21 cellular contexts compared by ENCODE assay signal in the genomic region with DNA sequence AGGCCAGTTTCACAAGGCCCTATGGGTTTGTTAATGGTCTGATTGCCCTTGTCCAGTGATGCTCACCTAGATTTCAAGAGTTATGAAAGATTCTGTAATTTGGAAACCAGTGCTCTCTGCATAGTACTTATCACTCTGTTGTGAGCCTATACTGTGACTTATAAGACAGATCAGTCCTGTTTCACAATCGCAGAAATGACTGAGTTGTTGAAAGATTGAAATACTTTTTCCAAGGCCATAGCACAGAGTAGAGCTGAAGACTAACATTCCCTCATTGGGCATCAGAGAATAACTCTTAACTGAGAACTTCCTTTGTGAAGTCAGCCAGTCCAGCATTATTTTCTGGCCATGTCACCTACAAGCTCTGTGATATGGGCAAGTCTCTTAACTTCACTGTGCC. TPM values are rescaled to one million over a fixed set of nuclear protein-coding genes. Genes with fewer than 3 reads are reported as not detected.
DNase-seq lines count a peak whose midpoint lies in the region; ATAC-seq, FAIRE-seq and TF ChIP-seq lines count a peak whose summit lies in the region.
"Had no signal": no experiment of that assay in that cellular context is flagged by ENCODE, and none has a peak within 500 bp of the region (broad histone marks: within the 10 kb centered on the region; RNA-seq: fewer than 3 reads in every experiment).

No MANE protein-coding gene starts in this region.

- H3K79me1 ChIP-seq in mesenchymal stem cell (replicated peaks; ENCODE audit: low read length, poor library complexity, severe bottlenecking): no peaks in the 10 kb centered on the region

- H3K27ac ChIP-seq in mesenchymal stem cell (ENCODE audit: low read length, poor library complexity, severe bottlenecking) (no peak overlapping the region), endodermal cell (ENCODE audit: low read depth, low read length) (no peak overlapping the region)
- H3K27ac ChIP-seq: KMS-11 had no signal

- no peak overlapping the region for H3K23ac ChIP-seq in mesenchymal stem cell (ENCODE audit: low read length in 2 of 2)

- ATAC-seq in HG02981 (IDR thresholded peaks at IDR 0.05; ENCODE audit: unreplicated experiment): no peak

- H3K9ac ChIP-seq in mesenchymal stem cell (ENCODE audit: low read length): no peak overlapping the region
- no peak overlapping the region for H3K9ac ChIP-seq in endodermal cell (ENCODE audit: extremely low read depth, low read length, poor library complexity, severe bottlenecking)
- H3K9ac ChIP-seq: KMS-11 had no signal

- TF ChIP-seq CTCF in bronchial epithelial cell (IDR thresholded peaks at IDR 0.05; ENCODE audit: insufficient read depth, low read length, severe bottlenecking) (no peak), endodermal cell (conservative IDR thresholded peaks at IDR 0.05) (no peak)

- no peaks in the 10 kb centered on the region for H3K4me1 Mint-ChIP-seq in endodermal cell
- no peaks in the 10 kb centered on the region for H3K4me1 Mint-ChIP-seq in activated naive CD4-positive, alpha-beta T cell treated with anti-CD3 and anti-CD28 coated beads, Interleukin-2, amount 10 ng/mL, durations not matched to agents 7 days and 5 days
- H3K4me1 Mint-ChIP-seq: B cell, IgD-negative memory B cell had no signal

- H2BK120ac ChIP-seq in mesenchymal stem cell (ENCODE audit: low read depth, low read length): no peak overlapping the region

- H4K91ac ChIP-seq in mesenchymal stem cell (ENCODE audit: low read length): no peak overlapping the region

- no peak overlapping the region for H2AK5ac ChIP-seq in mesenchymal stem cell (ENCODE audit: low read length, severe bottlenecking)

- H3K36me3 Mint-ChIP-seq in endodermal cell (ENCODE audit: low read depth): no peaks in the 10 kb centered on the region
- H3K36me3 Mint-ChIP-seq in activated naive CD4-positive, alpha-beta T cell treated with anti-CD3 and anti-CD28 coated beads, Interleukin-2, amount 10 ng/mL, durations not matched to agents 7 days and 5 days: no peaks in the 10 kb centered on the region
- H3K36me3 Mint-ChIP-seq: IgD-negative memory B cell had no signal

- H3K18ac ChIP-seq in mesenchymal stem cell (ENCODE audit: low read depth in 1 of 2, low read length in 2 of 2): no peak overlapping the region

- no peak overlapping the region for H2BK12ac ChIP-seq in mesenchymal stem cell (ENCODE audit: low read length in 2 of 2)

- peaks cover 4% of the 10 kb centered on the region for H3K27me3 Mint-ChIP-seq in endodermal cell (ENCODE audit: insufficient read depth)
- H3K27me3 Mint-ChIP-seq in activated naive CD4-positive, alpha-beta T cell treated with anti-CD3 and anti-CD28 coated beads, Interleukin-2, amount 10 ng/mL, durations not matched to agents 7 days and 5 days: no peaks in the 10 kb centered on the region
- H3K27me3 Mint-ChIP-seq: B cell; CD4-positive, alpha-beta T cell; IgD-negative memory B cell had no signal

- DNase-seq in GM04503 (ENCODE audit: low read depth): peak; percentile 47
- no peak for DNase-seq in bronchial epithelial cell (ENCODE audit: low read depth)
- peak; percentile 19 for DNase-seq in mesenchymal stem cell
- DNase-seq in SIG-M5 treated with dmso at 0.1 percent for 504 hours (lab: John Stamatoyannopoulos, UW; ENCODE audit: unreplicated experiment): no peak
- no peak for DNase-seq in endodermal cell
- no peak for DNase-seq in activated naive CD4-positive, alpha-beta T cell treated with anti-CD3 and anti-CD28 coated beads, Interleukin-2, amount 10 ng/mL, durations not matched to agents 7 days and 5 days
- DNase-seq: ACHN; C1 segment of cervical spinal cord; Calu3; CD4-positive, alpha-beta T cell; DMS 273 treated with DMSO at 0.1 percent for 48 hours; DMS79; EL had no signal

- no peak overlapping the region for H3K4me3 Mint-ChIP-seq in endodermal cell
- no peak overlapping the region for H3K4me3 Mint-ChIP-seq in activated naive CD4-positive, alpha-beta T cell treated with anti-CD3 and anti-CD28 coated beads, Interleukin-2, amount 10 ng/mL, durations not matched to agents 7 days and 5 days
- H3K4me3 Mint-ChIP-seq: B cell; CD4-positive, alpha-beta T cell; IgD-negative memory B cell had no signal

- H3K4me1 ChIP-seq in mesenchymal stem cell (ENCODE audit: control insufficient read depth, insufficient read depth, low read depth, low read length): no peaks in the 10 kb centered on the region
- no peaks in the 10 kb centered on the region for H3K4me1 ChIP-seq in endodermal cell (ENCODE audit: control insufficient read depth, insufficient read depth, low read length)
- H3K4me1 ChIP-seq: HAP-1 had no signal

- H3K4ac ChIP-seq in mesenchymal stem cell (ENCODE audit: low read depth in 1 of 2, low read length in 2 of 2): no peak overlapping the region

- H2BK5ac ChIP-seq in mesenchymal stem cell (ENCODE audit: low read depth, low read length, poor library complexity, severe bottlenecking): no peak overlapping the region

- H3K4me3 ChIP-seq in bronchial epithelial cell (ENCODE audit: low read depth, low read length) (no peak overlapping the region), mesenchymal stem cell (ENCODE audit: insufficient read depth in 1 of 2, low read depth in 1 of 2, low read length in 2 of 2) (no peak overlapping the region), endodermal cell (ENCODE audit: low read length) (no peak overlapping the region)
- H3K4me3 ChIP-seq: HAP-1 had no signal

- H3K9me3 ChIP-seq in mesenchymal stem cell (ENCODE audit: control insufficient read depth, low read length) (no peaks in the 10 kb centered on the region), endodermal cell (ENCODE audit: control insufficient read depth, low read length) (no peaks in the 10 kb centered on the region)
- H3K9me3 ChIP-seq: HAP-1 had no signal

- H3K14ac ChIP-seq in mesenchymal stem cell (ENCODE audit: low read length in 2 of 2): no peak overlapping the region

- H2AFZ ChIP-seq in mesenchymal stem cell (ENCODE audit: low read depth, low read length): no peak overlapping the region

- no peak overlapping the region for H2BK15ac ChIP-seq in mesenchymal stem cell (ENCODE audit: low read depth, poor library complexity, severe bottlenecking)

- 100% methylated on average over 1 of the region's 1 CpG for WGBS in mesenchymal stem cell
- 83 to 100% methylated on average over 1 of the region's 1 CpG for WGBS in endodermal cell (ENCODE audit: insufficient coverage in 1 of 2, insufficient read length in 1 of 2), 2 experiments

- CTCF ChIA-PET in activated naive CD4-positive, alpha-beta T cell treated with anti-CD3 and anti-CD28 coated beads, Interleukin-2, amount 10 ng/mL, durations not matched to agents 7 days and 5 days (lab: Charles Lee): no interaction called here

- no peaks in the 10 kb centered on the region for H3K9me3 Mint-ChIP-seq in endodermal cell
- no peaks in the 10 kb centered on the region for H3K9me3 Mint-ChIP-seq in activated naive CD4-positive, alpha-beta T cell treated with anti-CD3 and anti-CD28 coated beads, Interleukin-2, amount 10 ng/mL, durations not matched to agents 7 days and 5 days
- H3K9me3 Mint-ChIP-seq: CD4-positive, alpha-beta T cell had no signal

- no peaks in the 10 kb centered on the region for H3K27me3 ChIP-seq in bronchial epithelial cell (ENCODE audit: control insufficient read depth, insufficient read depth, low read length)
- no peaks in the 10 kb centered on the region for H3K27me3 ChIP-seq in mesenchymal stem cell (ENCODE audit: control insufficient read depth in 1 of 2, insufficient read depth in 1 of 2, low read length in 2 of 2)
- H3K27me3 ChIP-seq in endodermal cell (ENCODE audit: control insufficient read depth, insufficient read depth, low read length, poor library complexity, severe bottlenecking): no peaks in the 10 kb centered on the region

- H3K36me3 ChIP-seq in bronchial epithelial cell (ENCODE audit: control insufficient read depth, insufficient read depth, low read length) (no peaks in the 10 kb centered on the region), mesenchymal stem cell (ENCODE audit: control insufficient read depth in 1 of 2, insufficient read depth in 2 of 2, low read depth in 1 of 2, low read length in 2 of 2) (no peaks in the 10 kb centered on the region), endodermal cell (ENCODE audit: control insufficient read depth, insufficient read depth, low read length) (no peaks in the 10 kb centered on the region)
- H3K36me3 ChIP-seq: HAP-1 had no signal

- H3K4me2 ChIP-seq in mesenchymal stem cell (ENCODE audit: low read length, poor library complexity, severe bottlenecking): no peak overlapping the region
- H3K4me2 ChIP-seq: KMS-11 had no signal

- no peak overlapping the region for H4K8ac ChIP-seq in mesenchymal stem cell (ENCODE audit: low read length)

- H3K27ac Mint-ChIP-seq in endodermal cell: no peak overlapping the region
- no peak overlapping the region for H3K27ac Mint-ChIP-seq in activated naive CD4-positive, alpha-beta T cell treated with anti-CD3 and anti-CD28 coated beads, Interleukin-2, amount 10 ng/mL, durations not matched to agents 7 days and 5 days
- H3K27ac Mint-ChIP-seq: B cell; CD4-positive, alpha-beta T cell; IgD-negative memory B cell had no signal

- FAIRE-seq in bronchial epithelial cell (lab: Jason Lieb, UNC): peak; percentile 52
- FAIRE-seq: G401.6, GM19239, H1 had no signal

RNA-seq across cellular contexts. Expression of a gene that starts 44.0 kb away (rescaled TPM):
- total RNA-seq in bronchial epithelial cell: 0.13 TPM in 1 of 2 replicates, not detected in the other
- 4.3 TPM for polyA plus RNA-seq in mesenchymal stem cell (2013, experiment 1 of 2)
- 4.0 TPM for polyA plus RNA-seq in mesenchymal stem cell (2013, experiment 2 of 2)
- total RNA-seq in endodermal cell: under 1 TPM; 0.18 to 0.86 TPM
- 0.36 TPM for polyA plus RNA-seq in endodermal cell (2013, experiment 1 of 2)
- 0.62 TPM for polyA plus RNA-seq in endodermal cell (2013, experiment 2 of 2)
- total RNA-seq: B cell; CD4-positive, alpha-beta T cell; H1 had no signal

Comparison
In these comparisons a context has a peak if more than half of its experiments do, and no peak if none do; other contexts are left out.
1. DNase-seq: peak in GM04503 (single experiment) and mesenchymal stem cell (single experiment); none in bronchial epithelial cell (single experiment), SIG-M5 treated with dmso at 0.1 percent for 504 hours (single experiment), endodermal cell (single experiment) and activated naive CD4-positive, alpha-beta T cell treated with anti-CD3 and anti-CD28 coated beads, Interleukin-2, amount 10 ng/mL, durations not matched to agents 7 days and 5 days (single experiment).